ENCODE assay signal across 1 cellular context in the genomic region with DNA sequence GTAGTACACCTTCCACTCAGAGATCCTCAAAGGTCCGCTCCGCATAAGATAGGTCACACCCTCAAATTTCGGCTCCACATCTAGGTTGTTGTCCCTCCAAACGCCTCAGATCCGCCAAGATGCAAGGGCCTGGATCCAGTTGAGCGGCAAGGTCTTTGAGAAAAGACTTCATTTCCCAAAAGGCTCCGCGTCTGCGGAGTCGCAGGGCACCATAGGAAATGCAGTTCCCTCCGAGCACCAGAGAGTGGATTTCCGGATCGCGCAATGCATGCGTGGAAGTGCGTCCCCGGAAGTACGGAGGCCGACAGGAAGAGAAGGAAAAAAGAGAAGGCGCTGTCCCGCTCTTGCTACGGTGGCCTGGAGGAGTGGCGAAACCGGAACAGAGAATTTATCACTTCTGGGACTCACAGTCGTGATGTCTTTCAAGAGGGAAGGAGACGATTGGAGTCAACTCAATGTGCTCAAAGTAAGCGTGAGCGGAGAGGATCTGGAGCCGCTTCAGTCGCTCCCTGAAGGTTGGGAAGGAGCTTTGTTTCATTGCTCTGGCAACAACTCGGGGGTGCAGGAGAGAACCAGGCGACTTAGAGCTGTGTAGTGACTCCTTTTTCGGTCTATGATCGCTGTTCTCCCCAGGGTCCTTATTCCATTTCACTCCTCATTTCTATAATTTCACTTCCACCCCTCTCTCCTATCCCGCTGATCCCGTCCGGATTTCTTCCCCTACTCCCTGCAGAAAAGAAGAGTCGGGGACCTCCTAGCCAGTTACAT.
TF ChIP-seq lines count a peak whose summit lies in the region.

A gene with protein sequence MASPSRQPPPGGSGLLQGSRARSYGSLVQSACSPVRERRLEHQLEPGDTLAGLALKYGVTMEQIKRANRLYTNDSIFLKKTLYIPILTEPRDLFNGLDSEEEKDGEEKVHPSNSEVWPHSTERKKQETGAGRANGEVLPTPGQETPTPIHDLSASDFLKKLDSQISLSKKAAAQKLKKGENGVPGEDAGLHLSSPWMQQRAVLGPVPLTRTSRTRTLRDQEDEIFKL (minus strand): TSS at position 165 of the 768 bp plus-strand sequence. CDS start 644 bp downstream, outside the sequence.
A gene with protein sequence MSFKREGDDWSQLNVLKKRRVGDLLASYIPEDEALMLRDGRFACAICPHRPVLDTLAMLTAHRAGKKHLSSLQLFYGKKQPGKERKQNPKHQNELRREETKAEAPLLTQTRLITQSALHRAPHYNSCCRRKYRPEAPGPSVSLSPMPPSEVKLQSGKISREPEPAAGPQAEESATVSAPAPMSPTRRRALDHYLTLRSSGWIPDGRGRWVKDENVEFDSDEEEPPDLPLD (plus strand): TSS at position 407 of the 768 bp plus-strand sequence. CDS start 9 bp downstream, at position 416.

TF ChIP-seq in HEK293, 187 proteins besides CTCF, POLR2A, EP300 and RAD21 (continued from another document and continues in another):
- TF ChIP-seq, protein P1, sequence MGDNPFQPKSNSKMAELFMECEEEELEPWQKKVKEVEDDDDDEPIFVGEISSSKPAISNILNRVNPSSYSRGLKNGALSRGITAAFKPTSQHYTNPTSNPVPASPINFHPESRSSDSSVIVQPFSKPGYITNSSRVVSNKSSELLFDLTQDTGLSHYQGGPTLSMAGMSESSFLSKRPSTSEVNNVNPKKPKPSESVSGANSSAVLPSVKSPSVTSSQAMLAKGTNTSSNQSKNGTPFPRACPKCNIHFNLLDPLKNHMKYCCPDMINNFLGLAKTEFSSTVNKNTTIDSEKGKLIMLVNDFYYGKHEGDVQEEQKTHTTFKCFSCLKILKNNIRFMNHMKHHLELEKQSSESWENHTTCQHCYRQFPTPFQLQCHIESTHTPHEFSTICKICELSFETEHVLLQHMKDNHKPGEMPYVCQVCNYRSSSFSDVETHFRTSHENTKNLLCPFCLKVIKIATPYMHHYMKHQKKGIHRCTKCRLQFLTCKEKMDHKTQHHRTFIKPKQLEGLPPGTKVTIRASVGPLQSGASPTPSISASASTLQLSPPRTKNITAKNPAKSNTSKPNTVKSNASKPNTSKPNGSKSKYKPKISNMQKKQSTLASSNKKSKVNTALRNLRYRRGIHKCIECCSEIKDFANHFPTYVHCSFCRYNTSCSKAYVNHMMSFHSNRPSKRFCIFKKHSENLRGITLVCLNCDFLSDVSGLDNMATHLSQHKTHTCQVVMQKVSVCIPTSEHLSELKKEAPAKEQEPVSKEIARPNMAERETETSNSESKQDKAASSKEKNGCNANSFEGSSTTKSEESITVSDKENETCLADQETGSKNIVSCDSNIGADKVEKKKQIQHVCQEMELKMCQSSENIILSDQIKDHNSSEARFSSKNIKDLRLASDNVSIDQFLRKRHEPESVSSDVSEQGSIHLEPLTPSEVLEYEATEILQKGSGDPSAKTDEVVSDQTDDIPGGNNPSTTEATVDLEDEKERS (tag by site-specific recombination; IDR thresholded peaks at IDR 0.05), result no peak
- TF ChIP-seq ZSCAN23 (tag by site-specific recombination; IDR thresholded peaks at IDR 0.05) (0 out of 2 replicates have a peak, but pooled peaks have one; percentile 30), ZNF501 (tag by site-specific recombination; IDR thresholded peaks at IDR 0.05) (peak; percentile 43; the same call in 1 of the 2 replicates), ZBTB17 (tag by site-specific recombination; IDR thresholded peaks at IDR 0.05) (peak; percentile 97), ZNF146 (tag by site-specific recombination; IDR thresholded peaks at IDR 0.05) (0 out of 2 replicates have a peak, but pooled peaks have one; percentile 2), ZNF335 (tag by site-specific recombination; conservative IDR thresholded peaks at IDR 0.05) (peak; percentile 95), ZNF768 (tag by site-specific recombination; IDR thresholded peaks at IDR 0.05) (no peak), ZNF558 (tag by site-specific recombination; IDR thresholded peaks at IDR 0.05) (peak; percentile 27; the same call in 1 of the 2 replicates), ZFP3 (tag by site-specific recombination; IDR thresholded peaks at IDR 0.05; ENCODE audit: low read depth) (no peak), ZNF843 (tag by site-specific recombination; IDR thresholded peaks at IDR 0.05) (0 out of 2 replicates have a peak, but pooled peaks have one; percentile 10), ZNF341 (tag by site-specific recombination; IDR thresholded peaks at IDR 0.05; ENCODE audit: low read depth) (peak; percentile 19), ZNF549 (tag by site-specific recombination; IDR thresholded peaks at IDR 0.05) (no peak), ZBTB8A (tag by site-specific recombination; IDR thresholded peaks at IDR 0.05) (peak; percentile 38), ZNF600 (tag by site-specific recombination; IDR thresholded peaks at IDR 0.05) (peak; percentile 66; the same call in 1 of the 2 replicates), ZNF664 (tag by site-specific recombination; IDR thresholded peaks at IDR 0.05) (peak; percentile 26; the same call in 1 of the 2 replicates), KLF8 (tag by site-specific recombination; IDR thresholded peaks at IDR 0.05) (peak; percentile 68), IKZF3 (tag by site-specific recombination; IDR thresholded peaks at IDR 0.05) (peak; percentile 93), SP3 (tag by site-specific recombination; IDR thresholded peaks at IDR 0.05) (peak; percentile 83), PRDM1 (tag by site-specific recombination; IDR thresholded peaks at IDR 0.05) (peak; percentile 84), ZNF157 (tag by site-specific recombination; IDR thresholded peaks at IDR 0.05) (no peak), ZXDB (tag by site-specific recombination; IDR thresholded peaks at IDR 0.05) (peak; percentile 86)
- TF ChIP-seq, protein P2, sequence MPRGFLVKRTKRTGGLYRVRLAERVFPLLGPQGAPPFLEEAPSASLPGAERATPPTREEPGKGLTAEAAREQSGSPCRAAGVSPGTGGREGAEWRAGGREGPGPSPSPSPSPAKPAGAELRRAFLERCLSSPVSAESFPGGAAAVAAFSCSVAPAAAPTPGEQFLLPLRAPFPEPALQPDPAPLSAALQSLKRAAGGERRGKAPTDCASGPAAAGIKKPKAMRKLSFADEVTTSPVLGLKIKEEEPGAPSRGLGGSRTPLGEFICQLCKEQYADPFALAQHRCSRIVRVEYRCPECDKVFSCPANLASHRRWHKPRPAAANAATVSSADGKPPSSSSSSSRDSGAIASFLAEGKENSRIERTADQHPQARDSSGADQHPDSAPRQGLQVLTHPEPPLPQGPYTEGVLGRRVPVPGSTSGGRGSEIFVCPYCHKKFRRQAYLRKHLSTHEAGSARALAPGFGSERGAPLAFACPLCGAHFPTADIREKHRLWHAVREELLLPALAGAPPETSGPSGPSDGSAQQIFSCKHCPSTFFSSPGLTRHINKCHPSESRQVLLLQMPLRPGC (tag by site-specific recombination; IDR thresholded peaks at IDR 0.05), result peak; percentile 55; the same call in 1 of the 2 replicates
- TF ChIP-seq, protein P3, sequence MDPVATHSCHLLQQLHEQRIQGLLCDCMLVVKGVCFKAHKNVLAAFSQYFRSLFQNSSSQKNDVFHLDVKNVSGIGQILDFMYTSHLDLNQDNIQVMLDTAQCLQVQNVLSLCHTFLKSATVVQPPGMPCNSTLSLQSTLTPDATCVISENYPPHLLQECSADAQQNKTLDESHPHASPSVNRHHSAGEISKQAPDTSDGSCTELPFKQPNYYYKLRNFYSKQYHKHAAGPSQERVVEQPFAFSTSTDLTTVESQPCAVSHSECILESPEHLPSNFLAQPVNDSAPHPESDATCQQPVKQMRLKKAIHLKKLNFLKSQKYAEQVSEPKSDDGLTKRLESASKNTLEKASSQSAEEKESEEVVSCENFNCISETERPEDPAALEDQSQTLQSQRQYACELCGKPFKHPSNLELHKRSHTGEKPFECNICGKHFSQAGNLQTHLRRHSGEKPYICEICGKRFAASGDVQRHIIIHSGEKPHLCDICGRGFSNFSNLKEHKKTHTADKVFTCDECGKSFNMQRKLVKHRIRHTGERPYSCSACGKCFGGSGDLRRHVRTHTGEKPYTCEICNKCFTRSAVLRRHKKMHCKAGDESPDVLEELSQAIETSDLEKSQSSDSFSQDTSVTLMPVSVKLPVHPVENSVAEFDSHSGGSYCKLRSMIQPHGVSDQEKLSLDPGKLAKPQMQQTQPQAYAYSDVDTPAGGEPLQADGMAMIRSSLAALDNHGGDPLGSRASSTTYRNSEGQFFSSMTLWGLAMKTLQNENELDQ (tag by site-specific recombination; IDR thresholded peaks at IDR 0.05; ENCODE audit: low read depth), result no peak
- TF ChIP-seq, protein P4, sequence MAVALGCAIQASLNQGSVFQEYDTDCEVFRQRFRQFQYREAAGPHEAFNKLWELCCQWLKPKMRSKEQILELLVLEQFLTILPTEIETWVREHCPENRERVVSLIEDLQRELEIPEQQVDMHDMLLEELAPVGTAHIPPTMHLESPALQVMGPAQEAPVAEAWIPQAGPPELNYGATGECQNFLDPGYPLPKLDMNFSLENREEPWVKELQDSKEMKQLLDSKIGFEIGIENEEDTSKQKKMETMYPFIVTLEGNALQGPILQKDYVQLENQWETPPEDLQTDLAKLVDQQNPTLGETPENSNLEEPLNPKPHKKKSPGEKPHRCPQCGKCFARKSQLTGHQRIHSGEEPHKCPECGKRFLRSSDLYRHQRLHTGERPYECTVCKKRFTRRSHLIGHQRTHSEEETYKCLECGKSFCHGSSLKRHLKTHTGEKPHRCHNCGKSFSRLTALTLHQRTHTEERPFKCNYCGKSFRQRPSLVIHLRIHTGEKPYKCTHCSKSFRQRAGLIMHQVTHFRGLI (tag by site-specific recombination; IDR thresholded peaks at IDR 0.05), result no peak; the same call in 1 of the 2 replicates
- TF ChIP-seq, protein P5, sequence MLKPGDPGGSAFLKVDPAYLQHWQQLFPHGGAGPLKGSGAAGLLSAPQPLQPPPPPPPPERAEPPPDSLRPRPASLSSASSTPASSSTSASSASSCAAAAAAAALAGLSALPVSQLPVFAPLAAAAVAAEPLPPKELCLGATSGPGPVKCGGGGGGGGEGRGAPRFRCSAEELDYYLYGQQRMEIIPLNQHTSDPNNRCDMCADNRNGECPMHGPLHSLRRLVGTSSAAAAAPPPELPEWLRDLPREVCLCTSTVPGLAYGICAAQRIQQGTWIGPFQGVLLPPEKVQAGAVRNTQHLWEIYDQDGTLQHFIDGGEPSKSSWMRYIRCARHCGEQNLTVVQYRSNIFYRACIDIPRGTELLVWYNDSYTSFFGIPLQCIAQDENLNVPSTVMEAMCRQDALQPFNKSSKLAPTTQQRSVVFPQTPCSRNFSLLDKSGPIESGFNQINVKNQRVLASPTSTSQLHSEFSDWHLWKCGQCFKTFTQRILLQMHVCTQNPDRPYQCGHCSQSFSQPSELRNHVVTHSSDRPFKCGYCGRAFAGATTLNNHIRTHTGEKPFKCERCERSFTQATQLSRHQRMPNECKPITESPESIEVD (tag by site-specific recombination; IDR thresholded peaks at IDR 0.05), result no peak
- TF ChIP-seq, protein P6, sequence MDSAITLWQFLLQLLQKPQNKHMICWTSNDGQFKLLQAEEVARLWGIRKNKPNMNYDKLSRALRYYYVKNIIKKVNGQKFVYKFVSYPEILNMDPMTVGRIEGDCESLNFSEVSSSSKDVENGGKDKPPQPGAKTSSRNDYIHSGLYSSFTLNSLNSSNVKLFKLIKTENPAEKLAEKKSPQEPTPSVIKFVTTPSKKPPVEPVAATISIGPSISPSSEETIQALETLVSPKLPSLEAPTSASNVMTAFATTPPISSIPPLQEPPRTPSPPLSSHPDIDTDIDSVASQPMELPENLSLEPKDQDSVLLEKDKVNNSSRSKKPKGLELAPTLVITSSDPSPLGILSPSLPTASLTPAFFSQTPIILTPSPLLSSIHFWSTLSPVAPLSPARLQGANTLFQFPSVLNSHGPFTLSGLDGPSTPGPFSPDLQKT (IDR thresholded peaks at IDR 0.05; ENCODE audit: borderline replicate concordance, low read depth, low read length), result peak; percentile 97
- TF ChIP-seq, protein P7, sequence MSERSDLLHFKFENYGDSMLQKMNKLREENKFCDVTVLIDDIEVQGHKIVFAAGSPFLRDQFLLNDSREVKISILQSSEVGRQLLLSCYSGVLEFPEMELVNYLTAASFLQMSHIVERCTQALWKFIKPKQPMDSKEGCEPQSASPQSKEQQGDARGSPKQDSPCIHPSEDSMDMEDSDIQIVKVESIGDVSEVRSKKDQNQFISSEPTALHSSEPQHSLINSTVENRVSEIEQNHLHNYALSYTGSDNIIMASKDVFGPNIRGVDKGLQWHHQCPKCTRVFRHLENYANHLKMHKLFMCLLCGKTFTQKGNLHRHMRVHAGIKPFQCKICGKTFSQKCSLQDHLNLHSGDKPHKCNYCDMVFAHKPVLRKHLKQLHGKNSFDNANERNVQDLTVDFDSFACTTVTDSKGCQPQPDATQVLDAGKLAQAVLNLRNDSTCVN (tag by site-specific recombination; optimal IDR thresholded peaks at IDR 0.05), result peak; percentile 51
- TF ChIP-seq, protein P8, sequence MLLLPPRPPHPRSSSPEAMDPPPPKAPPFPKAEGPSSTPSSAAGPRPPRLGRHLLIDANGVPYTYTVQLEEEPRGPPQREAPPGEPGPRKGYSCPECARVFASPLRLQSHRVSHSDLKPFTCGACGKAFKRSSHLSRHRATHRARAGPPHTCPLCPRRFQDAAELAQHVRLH (tag by site-specific recombination; IDR thresholded peaks at IDR 0.05), result peak; percentile 85
- TF ChIP-seq, protein P9, sequence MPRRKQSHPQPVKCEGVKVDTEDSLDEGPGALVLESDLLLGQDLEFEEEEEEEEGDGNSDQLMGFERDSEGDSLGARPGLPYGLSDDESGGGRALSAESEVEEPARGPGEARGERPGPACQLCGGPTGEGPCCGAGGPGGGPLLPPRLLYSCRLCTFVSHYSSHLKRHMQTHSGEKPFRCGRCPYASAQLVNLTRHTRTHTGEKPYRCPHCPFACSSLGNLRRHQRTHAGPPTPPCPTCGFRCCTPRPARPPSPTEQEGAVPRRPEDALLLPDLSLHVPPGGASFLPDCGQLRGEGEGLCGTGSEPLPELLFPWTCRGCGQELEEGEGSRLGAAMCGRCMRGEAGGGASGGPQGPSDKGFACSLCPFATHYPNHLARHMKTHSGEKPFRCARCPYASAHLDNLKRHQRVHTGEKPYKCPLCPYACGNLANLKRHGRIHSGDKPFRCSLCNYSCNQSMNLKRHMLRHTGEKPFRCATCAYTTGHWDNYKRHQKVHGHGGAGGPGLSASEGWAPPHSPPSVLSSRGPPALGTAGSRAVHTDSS (tag by site-specific recombination; IDR thresholded peaks at IDR 0.05), result no peak
- TF ChIP-seq, protein P10, sequence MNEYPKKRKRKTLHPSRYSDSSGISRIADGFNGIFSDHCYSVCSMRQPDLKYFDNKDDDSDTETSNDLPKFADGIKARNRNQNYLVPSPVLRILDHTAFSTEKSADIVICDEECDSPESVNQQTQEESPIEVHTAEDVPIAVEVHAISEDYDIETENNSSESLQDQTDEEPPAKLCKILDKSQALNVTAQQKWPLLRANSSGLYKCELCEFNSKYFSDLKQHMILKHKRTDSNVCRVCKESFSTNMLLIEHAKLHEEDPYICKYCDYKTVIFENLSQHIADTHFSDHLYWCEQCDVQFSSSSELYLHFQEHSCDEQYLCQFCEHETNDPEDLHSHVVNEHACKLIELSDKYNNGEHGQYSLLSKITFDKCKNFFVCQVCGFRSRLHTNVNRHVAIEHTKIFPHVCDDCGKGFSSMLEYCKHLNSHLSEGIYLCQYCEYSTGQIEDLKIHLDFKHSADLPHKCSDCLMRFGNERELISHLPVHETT (tag by site-specific recombination; IDR thresholded peaks at IDR 0.05), result no peak; the same call in 1 of the 2 replicates
